Comparison of ENCODE assay signal across 8 cellular contexts in the genomic region with DNA sequence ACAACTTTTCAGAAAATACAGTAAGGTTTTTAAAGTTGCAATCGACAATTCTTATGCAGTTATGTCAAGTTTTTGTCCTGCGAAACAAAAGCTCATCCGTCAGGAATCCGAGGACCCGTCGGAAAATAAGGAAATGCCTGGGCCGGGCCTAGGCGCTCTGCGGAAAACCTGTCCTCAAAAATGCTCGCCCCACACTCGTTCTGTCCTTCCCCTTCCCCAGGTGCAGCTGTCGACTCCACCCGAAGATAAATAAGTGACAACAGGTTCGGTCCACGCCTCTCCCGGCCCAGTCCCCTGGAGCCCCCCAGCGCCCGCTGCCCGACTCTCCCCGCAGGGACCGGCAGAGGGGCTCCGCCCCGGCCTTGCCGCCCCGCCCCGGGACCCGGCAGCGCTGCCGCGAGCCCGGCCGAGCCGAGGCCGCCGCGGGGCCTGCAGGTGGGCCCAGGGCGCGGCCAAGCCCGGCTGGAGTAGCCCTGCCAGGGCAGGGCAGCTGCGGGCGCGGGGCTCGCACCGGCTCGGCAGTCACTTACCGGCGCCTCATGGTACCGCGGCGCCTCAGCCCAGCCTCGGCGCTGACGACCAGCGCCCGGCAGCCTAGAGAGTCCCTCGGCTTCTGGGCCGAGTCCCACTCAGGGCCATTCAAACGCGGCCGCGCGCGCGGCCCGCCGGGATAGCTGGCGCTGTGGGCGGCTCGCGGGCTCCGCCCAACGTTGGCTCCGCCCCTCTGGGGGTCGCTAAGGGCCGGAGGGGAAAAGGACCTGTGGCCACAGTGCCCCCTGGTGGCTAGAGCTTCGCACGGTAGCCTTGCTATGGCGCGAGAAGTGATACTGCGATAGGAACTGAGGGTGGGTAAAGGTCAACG. TPM values are rescaled to one million over a fixed set of nuclear protein-coding genes. Genes with fewer than 3 reads are reported as not detected.
DNase-seq lines count a peak whose midpoint lies in the region; ATAC-seq and TF ChIP-seq lines count a peak whose summit lies in the region.

A gene with protein sequence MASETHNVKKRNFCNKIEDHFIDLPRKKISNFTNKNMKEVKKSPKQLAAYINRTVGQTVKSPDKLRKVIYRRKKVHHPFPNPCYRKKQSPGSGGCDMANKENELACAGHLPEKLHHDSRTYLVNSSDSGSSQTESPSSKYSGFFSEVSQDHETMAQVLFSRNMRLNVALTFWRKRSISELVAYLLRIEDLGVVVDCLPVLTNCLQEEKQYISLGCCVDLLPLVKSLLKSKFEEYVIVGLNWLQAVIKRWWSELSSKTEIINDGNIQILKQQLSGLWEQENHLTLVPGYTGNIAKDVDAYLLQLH (minus strand): TSS at position 676 of the 862 bp plus-strand sequence. CDS start 46,420 bp downstream, outside the sequence.

- H3K4me1 ChIP-seq in IMR-90 (ENCODE audit: control insufficient read depth, insufficient read depth, low read length) (peaks cover 2% of the 10 kb centered on the region), OCI-LY7 (ENCODE audit: insufficient read depth, low read length, poor library complexity, severe bottlenecking) (peaks cover 14% of the 10 kb centered on the region)

- peak within 1 kb of the TSS; percentile 88 for H2AK9ac ChIP-seq in IMR-90 (replicated peaks; ENCODE audit: low read depth, low read length, poor library complexity)

- TF ChIP-seq POLR2A in IMR-90 (IDR thresholded peaks at IDR 0.05; ENCODE audit: low read depth, low read length) = peak; percentile 96

- H2BK120ac ChIP-seq in IMR-90 (ENCODE audit: low read depth, low read length) = 0 out of 2 replicates have a peak within 1 kb of the TSS, but pooled peaks have one; percentile 20

- peak within 1 kb of the TSS; percentile 66 for H3K4ac ChIP-seq in IMR-90 (ENCODE audit: low read depth, low read length)

- peaks cover 2 to 26% of the 10 kb centered on the region in 2 experiments; a peak in 2 of 4 replicates for H3K79me1 ChIP-seq in IMR-90 (ENCODE audit: low read depth in 1 of 2, low read length in 2 of 2)

- peak; percentile 81 for TF ChIP-seq RAD21 in IMR-90 (IDR thresholded peaks at IDR 0.05; ENCODE audit: low read length)

- H3K23ac ChIP-seq in IMR-90 (ENCODE audit: low read depth, low read length) = peak within 1 kb of the TSS; percentile 82; the same call in 1 of the 2 replicates

- CTCF ChIA-PET in IMR-90 (lab: Yijun Ruan, JAX) (interaction anchor here (0.5 to 3.6 kb wide), 11 partner anchors 32 to 917 kb away, joined by 3 to 32 read pairs (median 3); a partner anchor contains a TSS), OCI-LY7 (lab: Charles Lee; ENCODE audit: unreplicated experiment) (interaction anchor here (0.6 to 1.4 kb wide), 5 partner anchors 9 to 1058 kb away, joined by 3 read pairs; no protein-coding TSS in a partner anchor)

- peak; percentile 95 for TF ChIP-seq CTCF in IMR-90 (conservative IDR thresholded peaks at IDR 0.05; ENCODE audit: low read depth, low read length)
- TF ChIP-seq CTCF in OCI-LY7 (conservative IDR thresholded peaks at IDR 0.05; ENCODE audit: low read length) = peak; percentile 85

- POLR2A ChIA-PET in IMR-90 (lab: Charles Lee; ENCODE audit: unreplicated experiment) (interaction anchor here (0.5 to 0.7 kb wide), 3 partner anchors 25 to 159 kb away, joined by 3 to 4 read pairs (median 4); a partner anchor contains a TSS), OCI-LY7 (lab: Charles Lee) (interaction anchor here (0.7 to 2.8 kb wide), 7 partner anchors 16 to 159 kb away, joined by 3 to 11 read pairs (median 4); a partner anchor contains a TSS)

- H3K79me2 ChIP-seq in OCI-LY7 (ENCODE audit: insufficient read depth, low read depth, low read length) = peaks cover 29% of the 10 kb centered on the region

- H3K18ac ChIP-seq in IMR-90 (ENCODE audit: low read depth, low read length) = peak within 1 kb of the TSS; percentile 11; the same call in 1 of the 2 replicates

- no peaks in the 10 kb centered on the region for H3K9me3 ChIP-seq in IMR-90 (ENCODE audit: control insufficient read depth, insufficient read depth, low read length)
- no peaks in the 10 kb centered on the region for H3K9me3 ChIP-seq in OCI-LY7 (ENCODE audit: low read length)

- DNase-seq in DMS153 treated with DMSO at 0.1 percent for 48 hours (lab: John Stamatoyannopoulos, UW; ENCODE audit: unreplicated experiment) = peak; percentile 66
- DNase-seq in IMR-90 = peak; percentile 90
- DNase-seq in OCI-LY7 (ENCODE audit: low spot score) = peak; percentile 97
- peak; percentile 99 for DNase-seq in activated T-cell treated with anti-CD3 and anti-CD28 coated beads for 1 hour (ENCODE audit: low read depth)
- peak; percentile 44 for DNase-seq in epithelial cell of prostate (ENCODE audit: low read depth, low spot score)
- DNase-seq in mucosa of gallbladder (ENCODE audit: low spot score) = peak; percentile 97
- peak; percentile 90 to 98 for DNase-seq in stimulated activated CD8-positive, alpha-beta memory T cell treated with anti-CD3 and anti-CD28 coated beads, Interleukin-4, amount 100 ng/mL, for 4 hours (ENCODE audit: low read depth in 2 of 2, low spot score in 1 of 2)

- H4K91ac ChIP-seq in IMR-90 (ENCODE audit: insufficient read depth, low read depth, low read length) = peak within 1 kb of the TSS; percentile 58

- H3K14ac ChIP-seq in IMR-90 (replicated peaks; ENCODE audit: low read depth, low read length) = peak within 1 kb of the TSS; percentile 79

- H4K5ac ChIP-seq in IMR-90 (ENCODE audit: low read depth, low read length) = peak within 1 kb of the TSS; percentile 25

- no TSS peak for BruUV-seq in IMR-90 (replicated peaks; lab: Mats Ljungman, UMichigan)
- BruUV-seq in OCI-LY7 (replicated peaks; lab: Mats Ljungman, UMichigan) = no TSS peak

- no peaks in the 10 kb centered on the region for H3K27me3 ChIP-seq in IMR-90 (ENCODE audit: control insufficient read depth, insufficient read depth, low read length)

- no peak within 1 kb of the TSS for H2AK5ac ChIP-seq in IMR-90 (ENCODE audit: low read depth, low read length)

- H3K9ac ChIP-seq in IMR-90 (ENCODE audit: low read depth, low read length) = peak within 1 kb of the TSS; percentile 89

- in situ Hi-C loops in IMR-90 (cut with MboI; ENCODE audit: low sequenced_read_pairs) = loop anchor here (5.0 to 10.0 kb wide), 2 partner anchors 107 to 145 kb away; a partner anchor contains a TSS

- 0% methylated on average over 34 of the region's 81 CpGs; no CpG with 5 or more reads in 1 of the 2 experiments for WGBS in IMR-90 (ENCODE audit: extremely low coverage in 2 of 2, insufficient read length in 1 of 2), 2 experiments

- H3K36me3 ChIP-seq in IMR-90 (ENCODE audit: control insufficient read depth, insufficient read depth, low read length) (no peaks in the 10 kb centered on the region), OCI-LY7 (ENCODE audit: insufficient read depth, low read length) (peaks cover 14% of the 10 kb centered on the region)

- H2AFZ ChIP-seq in IMR-90 (replicated peaks; ENCODE audit: low read length, poor library complexity) (peak within 1 kb of the TSS; percentile 91), OCI-LY7 (ENCODE audit: low read length) (peak within 1 kb of the TSS; percentile 76)

- H3K4me2 ChIP-seq in IMR-90 (ENCODE audit: low read depth, low read length) (peak within 1 kb of the TSS; percentile 80), OCI-LY7 (ENCODE audit: low read length) (peak within 1 kb of the TSS; percentile 68)

- H3K4me3 ChIP-seq in IMR-90 (ENCODE audit: insufficient read depth, low read depth, low read length) (peak within 1 kb of the TSS; percentile 73), OCI-LY7 (ENCODE audit: low read depth, low read length, poor library complexity, severe bottlenecking) (peak within 1 kb of the TSS; percentile 79)

- H2BK15ac ChIP-seq in IMR-90 (ENCODE audit: low read depth, low read length) = no peak within 1 kb of the TSS; the same call in 2 of the 3 replicates

- H3K9me1 ChIP-seq in IMR-90 (ENCODE audit: insufficient read depth, low read length) = peaks cover 9% of the 10 kb centered on the region

- peak within 1 kb of the TSS; percentile 78 for H3K56ac ChIP-seq in IMR-90 (ENCODE audit: extremely low read depth, insufficient read depth, low read length)

- H2BK20ac ChIP-seq in IMR-90 (ENCODE audit: low read depth, low read length) = no peak within 1 kb of the TSS

- ATAC-seq in GM21528 (IDR thresholded peaks at IDR 0.05; ENCODE audit: low FRiP score, unreplicated experiment) = peak; percentile 90
- peak; percentile 98 for ATAC-seq in IMR-90 (ENCODE audit: low read depth)

- H4K20me1 ChIP-seq in IMR-90 (ENCODE audit: insufficient read depth, low read length) (peaks cover 14% of the 10 kb centered on the region; the same call in 1 of the 2 replicates), OCI-LY7 (ENCODE audit: insufficient read depth, low read length) (0 out of 2 replicates have a peak, but pooled peaks cover 7% of the 10 kb centered on the region)

- peak within 1 kb of the TSS; percentile 80 for H3K27ac ChIP-seq in IMR-90 (ENCODE audit: insufficient read depth, low read length)
- H3K27ac ChIP-seq in OCI-LY7 (ENCODE audit: low read depth, low read length, poor library complexity, severe bottlenecking) = peak within 1 kb of the TSS; percentile 54
- peak within 1 kb of the TSS; percentile 90 for H3K27ac ChIP-seq in epithelial cell of prostate

- dilution Hi-C loops in IMR-90 (cut with HindIII; ENCODE audit: low sequenced_read_pairs, unreplicated experiment) = no loop called here

- intact Hi-C loops in IMR-90 (cut with micrococcal nuclease) = loop anchor here (1.0 kb wide), 2 partner anchors 99 to 145 kb away; no protein-coding TSS in a partner anchor
- intact Hi-C loops in OCI-LY7 (cut with micrococcal nuclease; ENCODE audit: unreplicated experiment) = loop anchor here (1.0 to 10.0 kb wide), 6 partner anchors 99 to 378 kb away; a partner anchor contains a TSS

- H3K9me2 ChIP-seq in OCI-LY7 (ENCODE audit: insufficient read depth, low read length) = no peaks in the 10 kb centered on the region

- peak within 1 kb of the TSS; percentile 62 to 68; a peak in 2 of 4 replicates for H4K8ac ChIP-seq in IMR-90 (ENCODE audit: low read depth in 2 of 2, low read length in 2 of 2)

- H2BK5ac ChIP-seq in IMR-90 (ENCODE audit: low read depth, low read length, poor library complexity, severe bottlenecking) = peak within 1 kb of the TSS; percentile 83

TF ChIP-seq in IMR-90, 13 proteins besides CTCF, POLR2A, EP300 and RAD21 (continues in another document):
- TF ChIP-seq MXI1 (IDR thresholded peaks at IDR 0.05; ENCODE audit: borderline replicate concordance, low read depth, low read length) (peak; percentile 61; the same call in 1 of the 2 replicates), NFE2L2 (IDR thresholded peaks at IDR 0.05; ENCODE audit: low read depth, low read length) (no peak), SMC3 (IDR thresholded peaks at IDR 0.05; ENCODE audit: low read depth, low read length) (peak; percentile 90), FOS (IDR thresholded peaks at IDR 0.05; ENCODE audit: low read depth, low read length) (no peak), RFX5 (IDR thresholded peaks at IDR 0.05; ENCODE audit: low read depth, low read length) (no peak), CEBPB (IDR thresholded peaks at IDR 0.05; ENCODE audit: low read depth, low read length) (no peak)

RNA-seq across cellular contexts. Expression of the gene that starts here (rescaled TPM):
- 24.0 and 50.5 TPM in 2 replicates for total RNA-seq in IMR-90 (2012; rRNA removed)
- polyA plus RNA-seq in IMR-90 (2012; rRNA removed) = 14.4 and 17.1 TPM in 2 replicates
- polyA plus RNA-seq in IMR-90 (2012; cell fraction: cytosol; rRNA removed) = 2.6 and 5.1 TPM in 2 replicates
- polyA plus RNA-seq in IMR-90 (2012; cell fraction: nucleus; rRNA removed; ENCODE audit: low replicate concordance) = 7.6 and 33.1 TPM in 2 replicates
- 44.8 and 47.5 TPM in 2 replicates for total RNA-seq in OCI-LY7 (2014; rRNA removed; shearing (Covaris generic))
- 64.6 and 77.2 TPM in 2 replicates for total RNA-seq in OCI-LY7 (2022)
- 30.4 TPM for total RNA-seq in mucosa of gallbladder

Comparison
In these comparisons a context has a peak if more than half of its experiments do, and no peak if none do; other contexts are left out.
1. Peak in every context shown above with its lines: DNase-seq, ATAC-seq, H3K4me3 ChIP-seq and H3K27ac ChIP-seq.
2. DNase-seq: peak in every context shown above with its lines; median percentile 99 in activated T-cell treated with anti-CD3 and anti-CD28 coated beads for 1 hour; 97 in OCI-LY7; 97 in mucosa of gallbladder; 94 in stimulated activated CD8-positive, alpha-beta memory T cell treated with anti-CD3 and anti-CD28 coated beads, Interleukin-4, amount 100 ng/mL, for 4 hours; 90 in IMR-90; 66 in DMS153 treated with DMSO at 0.1 percent for 48 hours; 44 in epithelial cell of prostate.